Comparison of ENCODE assay signal across 10 cellular contexts in genomic region chr10:133600657-133601056, GRCh38. TPM values are rescaled to one million over a fixed set of nuclear protein-coding genes. Genes with fewer than 3 reads are reported as not detected.
"Had no signal": no experiment of that assay in that cellular context is flagged by ENCODE, and none has a peak within 500 bp of the region (broad histone marks: within the 10 kb centered on the region; RNA-seq: fewer than 3 reads in every experiment).

No MANE protein-coding gene starts in this region.

- H3K9ac ChIP-seq: GM23248, KMS-11 had no signal

- H2AFZ ChIP-seq: GM23248 had no signal

- H3K36me3 ChIP-seq: HAP-1 had no signal

- DNase-seq: GM23248, GOT3, H7 had no signal

- H3K4me3 ChIP-seq: GM23248, HAP-1 had no signal

- H3K9me3 ChIP-seq: HAP-1 had no signal

- H3K4me1 ChIP-seq: HAP-1 had no signal

- FAIRE-seq: HTR-8/SVneo had no signal

- H3K4me2 ChIP-seq: KMS-11 had no signal

- ATAC-seq: HCT116 had no signal

- H3K27ac ChIP-seq: GM23248, KMS-11 had no signal

RNA-seq across cellular contexts. Expression of gene FRG2B, which starts 25.9 kb away (rescaled TPM):
- total RNA-seq: GM23248, HT-29 had no signal
- polyA plus RNA-seq: GM23248, IgD-negative memory B cell had no signal

RNA-seq across cellular contexts. Expression of gene SYCE1, which starts 35.3 kb away (rescaled TPM):
- total RNA-seq: GM23248, H4, H7, HT-29 had no signal
- polyA plus RNA-seq: GM23248, IgD-negative memory B cell had no signal
